In genomic region chr7:17209101-17209500, GRCh38 we compare ENCODE assay signal across 7 cellular contexts.
"Had no signal": no experiment of that assay in that cellular context is flagged by ENCODE, and none has a peak within 500 bp of the region (broad histone marks: within the 10 kb centered on the region; RNA-seq: fewer than 3 reads in every experiment).

No MANE protein-coding gene starts in this region.

- DNase-seq: GDM1, GF-D8 had no signal

- H3K4me3 ChIP-seq: GM12878 had no signal

- FAIRE-seq: G401.6, GM12878, GM12892, GM18507, GM19239 had no signal
